ENCODE assay signal across 2 cellular contexts in genomic region chr5:90477816-90478215, GRCh38.
TF ChIP-seq lines count a peak whose summit lies in the region.

No MANE protein-coding gene starts in this region.

TF ChIP-seq in GM12878, 131 proteins besides CTCF, POLR2A, EP300 and RAD21:
- TF ChIP-seq MYC (IDR thresholded peaks at IDR 0.05; ENCODE audit: insufficient read depth, insufficient read length, insufficient replicate concordance, low read length, severe bottlenecking) (no peak), NBN (IDR thresholded peaks at IDR 0.05) (no peak), IKZF2 (IDR thresholded peaks at IDR 0.05) (no peak), NR2C2 (IDR thresholded peaks at IDR 0.05; ENCODE audit: borderline replicate concordance, control insufficient read depth, insufficient read length, low read depth) (no peak), BACH1 (IDR thresholded peaks at IDR 0.05; ENCODE audit: borderline replicate concordance) (no peak), CHD1 (IDR thresholded peaks at IDR 0.05; ENCODE audit: low read depth, low read length) (no peak), NR2F1 (conservative IDR thresholded peaks at IDR 0.05) (no peak), RAD51 (IDR thresholded peaks at IDR 0.05) (no peak), RELA (IDR thresholded peaks at IDR 0.05; ENCODE audit: borderline replicate concordance, partially characterized antibody) (no peak), PBX3 (IDR thresholded peaks at IDR 0.05; ENCODE audit: insufficient replicate concordance, low read depth, low read length) (no peak), SIX5 (IDR thresholded peaks at IDR 0.05; ENCODE audit: low read depth, low read length, severe bottlenecking) (no peak), NR2C1 (IDR thresholded peaks at IDR 0.05) (no peak)
- TF ChIP-seq, protein P1, sequence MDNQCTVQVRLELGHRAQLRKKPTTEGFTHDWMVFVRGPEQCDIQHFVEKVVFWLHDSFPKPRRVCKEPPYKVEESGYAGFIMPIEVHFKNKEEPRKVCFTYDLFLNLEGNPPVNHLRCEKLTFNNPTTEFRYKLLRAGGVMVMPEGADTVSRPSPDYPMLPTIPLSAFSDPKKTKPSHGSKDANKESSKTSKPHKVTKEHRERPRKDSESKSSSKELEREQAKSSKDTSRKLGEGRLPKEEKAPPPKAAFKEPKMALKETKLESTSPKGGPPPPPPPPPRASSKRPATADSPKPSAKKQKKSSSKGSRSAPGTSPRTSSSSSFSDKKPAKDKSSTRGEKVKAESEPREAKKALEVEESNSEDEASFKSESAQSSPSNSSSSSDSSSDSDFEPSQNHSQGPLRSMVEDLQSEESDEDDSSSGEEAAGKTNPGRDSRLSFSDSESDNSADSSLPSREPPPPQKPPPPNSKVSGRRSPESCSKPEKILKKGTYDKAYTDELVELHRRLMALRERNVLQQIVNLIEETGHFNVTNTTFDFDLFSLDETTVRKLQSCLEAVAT (IDR thresholded peaks at IDR 0.05), result no peak
- TF ChIP-seq, protein P2, sequence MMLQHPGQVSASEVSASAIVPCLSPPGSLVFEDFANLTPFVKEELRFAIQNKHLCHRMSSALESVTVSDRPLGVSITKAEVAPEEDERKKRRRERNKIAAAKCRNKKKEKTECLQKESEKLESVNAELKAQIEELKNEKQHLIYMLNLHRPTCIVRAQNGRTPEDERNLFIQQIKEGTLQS (IDR thresholded peaks at IDR 0.05; ENCODE audit: borderline replicate concordance, extremely low read depth, low read depth, low read length), result no peak
- TF ChIP-seq, protein P3, sequence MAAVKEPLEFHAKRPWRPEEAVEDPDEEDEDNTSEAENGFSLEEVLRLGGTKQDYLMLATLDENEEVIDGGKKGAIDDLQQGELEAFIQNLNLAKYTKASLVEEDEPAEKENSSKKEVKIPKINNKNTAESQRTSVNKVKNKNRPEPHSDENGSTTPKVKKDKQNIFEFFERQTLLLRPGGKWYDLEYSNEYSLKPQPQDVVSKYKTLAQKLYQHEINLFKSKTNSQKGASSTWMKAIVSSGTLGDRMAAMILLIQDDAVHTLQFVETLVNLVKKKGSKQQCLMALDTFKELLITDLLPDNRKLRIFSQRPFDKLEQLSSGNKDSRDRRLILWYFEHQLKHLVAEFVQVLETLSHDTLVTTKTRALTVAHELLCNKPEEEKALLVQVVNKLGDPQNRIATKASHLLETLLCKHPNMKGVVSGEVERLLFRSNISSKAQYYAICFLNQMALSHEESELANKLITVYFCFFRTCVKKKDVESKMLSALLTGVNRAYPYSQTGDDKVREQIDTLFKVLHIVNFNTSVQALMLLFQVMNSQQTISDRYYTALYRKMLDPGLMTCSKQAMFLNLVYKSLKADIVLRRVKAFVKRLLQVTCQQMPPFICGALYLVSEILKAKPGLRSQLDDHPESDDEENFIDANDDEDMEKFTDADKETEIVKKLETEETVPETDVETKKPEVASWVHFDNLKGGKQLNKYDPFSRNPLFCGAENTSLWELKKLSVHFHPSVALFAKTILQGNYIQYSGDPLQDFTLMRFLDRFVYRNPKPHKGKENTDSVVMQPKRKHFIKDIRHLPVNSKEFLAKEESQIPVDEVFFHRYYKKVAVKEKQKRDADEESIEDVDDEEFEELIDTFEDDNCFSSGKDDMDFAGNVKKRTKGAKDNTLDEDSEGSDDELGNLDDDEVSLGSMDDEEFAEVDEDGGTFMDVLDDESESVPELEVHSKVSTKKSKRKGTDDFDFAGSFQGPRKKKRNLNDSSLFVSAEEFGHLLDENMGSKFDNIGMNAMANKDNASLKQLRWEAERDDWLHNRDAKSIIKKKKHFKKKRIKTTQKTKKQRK (IDR thresholded peaks at IDR 0.05; ENCODE audit: low read depth, low read length), result no peak

TF ChIP-seq in HEK293T, 16 proteins besides CTCF, POLR2A, EP300 and RAD21:
- TF ChIP-seq SP1 (IDR thresholded peaks at IDR 0.05) (no peak), TARDBP (IDR thresholded peaks at IDR 0.05) (no peak), FOXM1 (IDR thresholded peaks at IDR 0.05; ENCODE audit: borderline replicate concordance) (no peak), LEF1 (IDR thresholded peaks at IDR 0.05; ENCODE audit: borderline replicate concordance) (no peak), SUZ12 (IDR thresholded peaks at IDR 0.05) (no peak), ZNF384 (IDR thresholded peaks at IDR 0.05) (no peak), NFRKB (IDR thresholded peaks at IDR 0.05) (no peak), FOXK2 (IDR thresholded peaks at IDR 0.05) (no peak), HDGF (IDR thresholded peaks at IDR 0.05; ENCODE audit: borderline replicate concordance) (no peak), ARNT (IDR thresholded peaks at IDR 0.05) (no peak), L3MBTL2 (conservative IDR thresholded peaks at IDR 0.05) (no peak), FOXA1 (IDR thresholded peaks at IDR 0.05) (no peak), ELF4 (IDR thresholded peaks at IDR 0.05) (no peak), CTBP1 (IDR thresholded peaks at IDR 0.05; ENCODE audit: borderline replicate concordance) (no peak)
- TF ChIP-seq, protein P4, sequence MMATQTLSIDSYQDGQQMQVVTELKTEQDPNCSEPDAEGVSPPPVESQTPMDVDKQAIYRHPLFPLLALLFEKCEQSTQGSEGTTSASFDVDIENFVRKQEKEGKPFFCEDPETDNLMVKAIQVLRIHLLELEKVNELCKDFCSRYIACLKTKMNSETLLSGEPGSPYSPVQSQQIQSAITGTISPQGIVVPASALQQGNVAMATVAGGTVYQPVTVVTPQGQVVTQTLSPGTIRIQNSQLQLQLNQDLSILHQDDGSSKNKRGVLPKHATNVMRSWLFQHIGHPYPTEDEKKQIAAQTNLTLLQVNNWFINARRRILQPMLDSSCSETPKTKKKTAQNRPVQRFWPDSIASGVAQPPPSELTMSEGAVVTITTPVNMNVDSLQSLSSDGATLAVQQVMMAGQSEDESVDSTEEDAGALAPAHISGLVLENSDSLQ (IDR thresholded peaks at IDR 0.05), result no peak
TF ChIP-seq in HEK293T: peak in this region for 0.
